Comparison of ENCODE assay signal across 13 cellular contexts in the genomic region with DNA sequence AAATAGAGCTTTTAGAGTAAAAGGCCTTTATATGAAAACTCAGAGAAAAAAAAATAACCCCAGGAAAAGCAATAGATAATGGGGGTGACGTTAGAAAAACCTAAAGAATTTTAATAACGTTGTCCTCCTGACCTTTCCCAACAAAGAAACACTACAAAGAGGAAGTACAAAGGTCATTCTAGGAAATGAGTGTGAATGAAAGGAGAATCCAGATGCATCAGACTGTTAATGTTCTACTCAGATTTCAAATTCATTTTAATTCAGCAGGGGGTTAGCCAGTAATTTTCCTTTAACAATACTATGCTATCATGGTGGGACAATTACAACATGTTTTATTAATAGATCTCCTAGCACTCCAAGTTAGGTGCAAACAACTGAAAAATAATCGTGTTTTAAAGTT.
DNase-seq lines count a peak whose midpoint lies in the region; ATAC-seq, FAIRE-seq and TF ChIP-seq lines count a peak whose summit lies in the region.
"Had no signal": no experiment of that assay in that cellular context is flagged by ENCODE, and none has a peak within 500 bp of the region (broad histone marks: within the 10 kb centered on the region; RNA-seq: fewer than 3 reads in every experiment).

No MANE protein-coding gene starts in this region.

- H3K27ac ChIP-seq in A673 (ENCODE audit: low read depth, low read length, poor library complexity, severe bottlenecking): peak overlapping the region; percentile 85
- H3K27ac ChIP-seq in GM23338 (ENCODE audit: low read depth): no peak overlapping the region
- peak overlapping the region; percentile 67 for H3K27ac ChIP-seq in SK-N-MC
- no peak overlapping the region for H3K27ac ChIP-seq in kidney (ENCODE audit: low read depth in 2 of 2, low read length in 2 of 2)
- H3K27ac ChIP-seq: upper lobe of right lung had no signal

- H2AFZ ChIP-seq in GM23338: no peak overlapping the region

- intact Hi-C loops in A673 (cut with micrococcal nuclease; ENCODE audit: unreplicated experiment): no loop called here
- intact Hi-C loops in kidney (cut with DNase I): no loop called here

- BruUV-seq in A673 (replicated peaks; lab: Mats Ljungman, UMichigan): no TSS peak

- TF ChIP-seq CTCF in A673 (conservative IDR thresholded peaks at IDR 0.05; ENCODE audit: low read depth, low read length) (no peak), GM23338 (conservative IDR thresholded peaks at IDR 0.05; ENCODE audit: low read depth in 2 of 2) (no peak), kidney (IDR thresholded peaks at IDR 0.05; ENCODE audit: borderline replicate concordance, extremely low read depth, insufficient read depth) (no peak)

- POLR2A ChIA-PET in A673 (lab: Charles Lee; ENCODE audit: low non-redundant PET): interaction anchor here (0.6 to 0.7 kb wide), 3 partner anchors 12 to 391 kb away, joined by 3 to 4 read pairs (median 4); no protein-coding TSS in a partner anchor

- no peak overlapping the region for H3K4me3 Mint-ChIP-seq in GM23338
- H3K4me3 Mint-ChIP-seq in stimulated activated effector memory CD8-positive, alpha-beta T cell treated with anti-CD3 and anti-CD28 coated beads, Interleukin-12 subunit alpha, Interleukin-12 subunit beta, amount 100 ng/mL, for 72 hours: no peak overlapping the region
- H3K4me3 Mint-ChIP-seq: activated B cell treated with CpG ODN at 0.5 μM for 24 hours; stimulated activated naive B cell treated with anti-CD40 and anti-IgM and Interleukin-4, amounts not matched to agents 10 μg/mL and 1 μg/mL and 100 μg/mL, for 72 hours had no signal

- H3K79me2 ChIP-seq in GM23338 (replicated peaks; ENCODE audit: insufficient read depth): no peaks in the 10 kb centered on the region; the same call in none of the 2 replicates

- H3K4me3 ChIP-seq in A673 (ENCODE audit: low read depth, low read length, poor library complexity, severe bottlenecking) (no peak overlapping the region), GM23338 (no peak overlapping the region), SK-N-MC (peak overlapping the region; percentile 42; the same call in 1 of the 2 replicates), kidney (ENCODE audit: low read length in 2 of 2) (peak overlapping the region in 1 of 2 donors; percentile 27)
- H3K4me3 ChIP-seq: upper lobe of right lung had no signal

- peaks cover 17% of the 10 kb centered on the region for H3K36me3 Mint-ChIP-seq in GM23338 (ENCODE audit: low read depth)
- no peaks in the 10 kb centered on the region for H3K36me3 Mint-ChIP-seq in stimulated activated effector memory CD8-positive, alpha-beta T cell treated with anti-CD3 and anti-CD28 coated beads, Interleukin-12 subunit alpha, Interleukin-12 subunit beta, amount 100 ng/mL, for 72 hours
- H3K36me3 Mint-ChIP-seq: stimulated activated naive B cell treated with anti-CD40 and anti-IgM and Interleukin-4, amounts not matched to agents 10 μg/mL and 1 μg/mL and 100 μg/mL, for 72 hours had no signal

- no peak for ATAC-seq in GM23338
- ATAC-seq in stimulated activated effector memory CD8-positive, alpha-beta T cell treated with anti-CD3 and anti-CD28 coated beads, Interleukin-12 subunit alpha, Interleukin-12 subunit beta, amount 100 ng/mL, for 72 hours: no peak
- ATAC-seq: upper lobe of right lung had no signal

- H3K4me1 ChIP-seq in A673 (ENCODE audit: insufficient read depth, low read length, poor library complexity, severe bottlenecking): peaks cover 25% of the 10 kb centered on the region
- H3K4me1 ChIP-seq in GM23338 (ENCODE audit: insufficient read depth): peaks cover 14% of the 10 kb centered on the region; the same call in 1 of the 2 replicates
- H3K4me1 ChIP-seq in kidney (ENCODE audit: control insufficient read depth in 1 of 2, insufficient read depth in 1 of 2, low read depth in 1 of 2, low read length in 2 of 2): peaks cover 0 to 21% of the 10 kb centered on the region in 2 donors
- H3K4me1 ChIP-seq: upper lobe of right lung had no signal

- no peaks in the 10 kb centered on the region for H3K27me3 Mint-ChIP-seq in GM23338 (ENCODE audit: insufficient read depth, low read depth, poor library complexity)
- H3K27me3 Mint-ChIP-seq: T-cell had no signal

- no peaks in the 10 kb centered on the region for H3K9me2 ChIP-seq in GM23338 (ENCODE audit: insufficient read depth)

- peak; percentile 78 for FAIRE-seq in kidney (lab: Jason Lieb, UNC)

- no peaks in the 10 kb centered on the region for H3K9me3 ChIP-seq in A673 (ENCODE audit: low read depth, low read length, poor library complexity, severe bottlenecking)
- H3K9me3 ChIP-seq in SK-N-MC (ENCODE audit: low read depth, low read length): no peaks in the 10 kb centered on the region
- H3K9me3 ChIP-seq in kidney (ENCODE audit: control insufficient read depth in 1 of 2, low read length in 2 of 2): no peaks in the 10 kb centered on the region
- H3K9me3 ChIP-seq: upper lobe of right lung had no signal

- H3K4me2 ChIP-seq in GM23338: peak overlapping the region; percentile 2; the same call in 1 of the 2 replicates

- peak; percentile 93 for DNase-seq in A673 (ENCODE audit: low spot score)
- DNase-seq in GM23338 (ENCODE audit: low spot score): no peak
- DNase-seq in SK-N-MC (ENCODE audit: low read depth, low spot score): peak; percentile 18
- DNase-seq in kidney: no peak
- DNase-seq in stimulated activated effector memory CD8-positive, alpha-beta T cell treated with anti-CD3 and anti-CD28 coated beads, Interleukin-12 subunit alpha, Interleukin-12 subunit beta, amount 100 ng/mL, for 72 hours (ENCODE audit: low spot score in 2 of 2): no peak
- no peak for DNase-seq in effector CD4-positive, alpha-beta T cell
- no peak for DNase-seq in middle frontal gyrus (ENCODE audit: extremely low spot score, low spot score)
- no peak for DNase-seq in NCI-H446 treated with DMSO at 0.1 percent for 48 hours (lab: John Stamatoyannopoulos, UW)
- DNase-seq: activated B cell treated with CpG ODN at 0.5 μM for 24 hours; MM.1S; stimulated activated naive B cell treated with anti-CD40 and anti-IgM and Interleukin-4, amounts not matched to agents 10 μg/mL and 1 μg/mL and 100 μg/mL, for 72 hours; T-cell; upper lobe of right lung had no signal

- no peak overlapping the region for H3K9ac ChIP-seq in SK-N-MC (ENCODE audit: insufficient read length)
- H3K9ac ChIP-seq in kidney (ENCODE audit: low read length in 2 of 2): no peak overlapping the region

- peaks cover 11% of the 10 kb centered on the region for H3K4me1 Mint-ChIP-seq in GM23338
- peaks cover 33% of the 10 kb centered on the region for H3K4me1 Mint-ChIP-seq in stimulated activated effector memory CD8-positive, alpha-beta T cell treated with anti-CD3 and anti-CD28 coated beads, Interleukin-12 subunit alpha, Interleukin-12 subunit beta, amount 100 ng/mL, for 72 hours
- H3K4me1 Mint-ChIP-seq: activated B cell treated with CpG ODN at 0.5 μM for 24 hours; stimulated activated naive B cell treated with anti-CD40 and anti-IgM and Interleukin-4, amounts not matched to agents 10 μg/mL and 1 μg/mL and 100 μg/mL, for 72 hours had no signal

- H3K27me3 ChIP-seq in A673 (replicated peaks; ENCODE audit: insufficient read depth, low read depth, low read length, poor library complexity) (no peaks in the 10 kb centered on the region), GM23338 (ENCODE audit: insufficient read depth) (no peaks in the 10 kb centered on the region)
- H3K27me3 ChIP-seq: upper lobe of right lung had no signal

- peak overlapping the region; percentile 79 for H3K27ac Mint-ChIP-seq in GM23338
- no peak overlapping the region for H3K27ac Mint-ChIP-seq in stimulated activated effector memory CD8-positive, alpha-beta T cell treated with anti-CD3 and anti-CD28 coated beads, Interleukin-12 subunit alpha, Interleukin-12 subunit beta, amount 100 ng/mL, for 72 hours
- H3K27ac Mint-ChIP-seq: activated B cell treated with CpG ODN at 0.5 μM for 24 hours; stimulated activated naive B cell treated with anti-CD40 and anti-IgM and Interleukin-4, amounts not matched to agents 10 μg/mL and 1 μg/mL and 100 μg/mL, for 72 hours had no signal

- CTCF ChIA-PET in A673 (lab: Charles Lee): interaction anchor here (0.6 kb wide), 1 partner anchor 9 kb away, joined by 3 read pairs; no protein-coding TSS in a partner anchor

- H3K36me3 ChIP-seq in A673 (ENCODE audit: insufficient read depth, low read length, poor library complexity, severe bottlenecking) (no peaks in the 10 kb centered on the region), GM23338 (ENCODE audit: insufficient read depth) (0 out of 2 replicates have a peak, but pooled peaks cover 4% of the 10 kb centered on the region), SK-N-MC (ENCODE audit: insufficient read depth, low read length) (no peaks in the 10 kb centered on the region), kidney (ENCODE audit: control insufficient read depth in 1 of 2, insufficient read depth in 2 of 2, low read length in 2 of 2) (no peaks in the 10 kb centered on the region)
- H3K36me3 ChIP-seq: upper lobe of right lung had no signal

- peaks cover 19% of the 10 kb centered on the region for H3K9me3 Mint-ChIP-seq in GM23338
- no peaks in the 10 kb centered on the region for H3K9me3 Mint-ChIP-seq in stimulated activated effector memory CD8-positive, alpha-beta T cell treated with anti-CD3 and anti-CD28 coated beads, Interleukin-12 subunit alpha, Interleukin-12 subunit beta, amount 100 ng/mL, for 72 hours
- H3K9me3 Mint-ChIP-seq: activated B cell treated with CpG ODN at 0.5 μM for 24 hours; stimulated activated naive B cell treated with anti-CD40 and anti-IgM and Interleukin-4, amounts not matched to agents 10 μg/mL and 1 μg/mL and 100 μg/mL, for 72 hours had no signal

- no peaks in the 10 kb centered on the region for H4K20me1 ChIP-seq in GM23338 (replicated peaks; ENCODE audit: insufficient read depth)

- H3F3A ChIP-seq in GM23338 (replicated peaks; ENCODE audit: low read depth): no peaks in the 10 kb centered on the region

TF ChIP-seq in GM23338, 12 proteins besides CTCF, POLR2A, EP300 and RAD21 (continues in another document):
- no peak for TF ChIP-seq ETS1 (IDR thresholded peaks at IDR 0.05)
- no peak for TF ChIP-seq NANOG (IDR thresholded peaks at IDR 0.05; ENCODE audit: borderline replicate concordance)
- TF ChIP-seq EZH2phosphoT487 (IDR thresholded peaks at IDR 0.05; ENCODE audit: unreplicated experiment): no peak

Comparison
In these comparisons a context has a peak if more than half of its experiments do, and no peak if none do; other contexts are left out.
1. DNase-seq: peak in A673 (single experiment) and SK-N-MC (single experiment); none in GM23338 (single experiment), kidney (single experiment), stimulated activated effector memory CD8-positive, alpha-beta T cell treated with anti-CD3 and anti-CD28 coated beads, Interleukin-12 subunit alpha, Interleukin-12 subunit beta, amount 100 ng/mL, for 72 hours (0 of 2), effector CD4-positive, alpha-beta T cell (single experiment), middle frontal gyrus (single experiment) and NCI-H446 treated with DMSO at 0.1 percent for 48 hours (single experiment).
2. H3K27ac ChIP-seq: peak in A673 (single experiment) and SK-N-MC (single experiment); none in GM23338 (single experiment) and kidney (0 of 2).